9 cellular contexts compared by ENCODE assay signal in the genomic region with DNA sequence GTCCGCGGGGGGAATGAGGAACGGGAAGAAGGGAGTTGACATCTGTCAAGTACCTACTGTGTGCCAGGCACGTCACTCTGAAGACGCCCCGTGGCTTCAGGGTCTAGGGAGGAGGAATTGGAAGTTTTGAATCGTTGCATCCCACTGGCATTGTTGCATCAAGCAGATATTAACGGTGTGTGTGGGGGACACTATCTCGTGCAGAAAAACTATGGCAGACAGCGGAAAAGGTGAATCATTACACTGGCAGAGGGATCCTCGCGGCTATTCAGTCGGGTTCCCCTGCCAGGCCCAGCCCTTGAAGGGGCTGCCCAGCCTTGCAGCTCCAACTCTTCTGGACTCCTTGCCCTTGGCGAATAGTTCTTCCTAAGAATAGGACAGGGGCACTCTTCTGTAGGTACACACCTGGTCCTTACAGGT.
DNase-seq lines count a peak whose midpoint lies in the region; ATAC-seq and TF ChIP-seq lines count a peak whose summit lies in the region.
"Had no signal": no experiment of that assay in that cellular context is flagged by ENCODE, and none has a peak within 500 bp of the region (broad histone marks: within the 10 kb centered on the region; RNA-seq: fewer than 3 reads in every experiment).

No MANE protein-coding gene starts in this region.

- in situ Hi-C loops in astrocyte of the spinal cord (cut with HindIII; ENCODE audit: low sequenced_read_pairs), result no loop called here

- ATAC-seq in stimulated activated naive CD8-positive, alpha-beta T cell treated with anti-CD3 and anti-CD28 coated beads, Interleukin-15, Interleukin-2, amounts not matched to agents 100 U/mL and 50 U/mL, for 24 hours, result no peak
- no peak for ATAC-seq in memory B cell (ENCODE audit: low read depth)
- no peak for ATAC-seq in HG02884 (IDR thresholded peaks at IDR 0.05; ENCODE audit: unreplicated experiment)
- no peak for ATAC-seq in HG02642 (IDR thresholded peaks at IDR 0.05; ENCODE audit: poor library complexity, unreplicated experiment)

- H3K9me3 Mint-ChIP-seq in stimulated activated naive CD8-positive, alpha-beta T cell treated with anti-CD3 and anti-CD28 coated beads, Interleukin-15, Interleukin-2, amounts not matched to agents 100 ng/mL and 50 ng/mL, for 24 hours, result no peaks in the 10 kb centered on the region
- H3K9me3 Mint-ChIP-seq in memory B cell, result peaks cover 2% of the 10 kb centered on the region

- H3K4me3 Mint-ChIP-seq in stimulated activated naive CD8-positive, alpha-beta T cell treated with anti-CD3 and anti-CD28 coated beads, Interleukin-15, Interleukin-2, amounts not matched to agents 100 ng/mL and 50 ng/mL, for 24 hours, result peak overlapping the region; percentile 60
- H3K4me3 Mint-ChIP-seq in memory B cell, result peak overlapping the region; percentile 71

- no peak overlapping the region for H3K27ac Mint-ChIP-seq in stimulated activated naive CD8-positive, alpha-beta T cell treated with anti-CD3 and anti-CD28 coated beads, Interleukin-15, Interleukin-2, amounts not matched to agents 100 ng/mL and 50 ng/mL, for 24 hours
- no peak overlapping the region for H3K27ac Mint-ChIP-seq in memory B cell

- H3K27me3 Mint-ChIP-seq in stimulated activated naive CD8-positive, alpha-beta T cell treated with anti-CD3 and anti-CD28 coated beads, Interleukin-15, Interleukin-2, amounts not matched to agents 100 ng/mL and 50 ng/mL, for 24 hours, result peaks cover 43% of the 10 kb centered on the region
- H3K27me3 Mint-ChIP-seq in memory B cell, result peaks cover 24% of the 10 kb centered on the region

- DNase-seq in stimulated activated naive CD8-positive, alpha-beta T cell treated with anti-CD3 and anti-CD28 coated beads, Interleukin-15, Interleukin-2, amounts not matched to agents 100 U/mL and 50 U/mL, for 24 hours, result no peak
- no peak for DNase-seq in astrocyte of the spinal cord (ENCODE audit: low read depth, low spot score)
- no peak for DNase-seq in memory B cell (ENCODE audit: low spot score in 2 of 2)
- DNase-seq in UCSD-AML1 (lab: John Stamatoyannopoulos, UW; ENCODE audit: unreplicated experiment), result no peak
- DNase-seq in DMS153 (lab: John Stamatoyannopoulos, UW), result no peak
- DNase-seq: hippocampal formation had no signal

- TF ChIP-seq CTCF in astrocyte of the spinal cord (IDR thresholded peaks at IDR 0.05; ENCODE audit: low read depth, low read length), result no peak

- H3K4me1 Mint-ChIP-seq in stimulated activated naive CD8-positive, alpha-beta T cell treated with anti-CD3 and anti-CD28 coated beads, Interleukin-15, Interleukin-2, amounts not matched to agents 100 ng/mL and 50 ng/mL, for 24 hours (ENCODE audit: low read depth), result peaks cover 14% of the 10 kb centered on the region
- H3K4me1 Mint-ChIP-seq in memory B cell, result peaks cover 14% of the 10 kb centered on the region

- H3K4me3 ChIP-seq in astrocyte of the spinal cord (ENCODE audit: low read depth, low read length), result peak overlapping the region; percentile 46

- no peaks in the 10 kb centered on the region for H3K36me3 Mint-ChIP-seq in stimulated activated naive CD8-positive, alpha-beta T cell treated with anti-CD3 and anti-CD28 coated beads, Interleukin-15, Interleukin-2, amounts not matched to agents 100 ng/mL and 50 ng/mL, for 24 hours (ENCODE audit: low read depth)
- H3K36me3 Mint-ChIP-seq in memory B cell, result no peaks in the 10 kb centered on the region
